10 cellular contexts compared by ENCODE assay signal in genomic region chr2:156430236-156430977, GRCh38.
DNase-seq lines count a peak whose midpoint lies in the region; ATAC-seq and TF ChIP-seq lines count a peak whose summit lies in the region.
"Had no signal": no experiment of that assay in that cellular context is flagged by ENCODE, and none has a peak within 500 bp of the region (broad histone marks: within the 10 kb centered on the region; RNA-seq: fewer than 3 reads in every experiment).

No MANE protein-coding gene starts in this region.

- H3K9ac ChIP-seq in Loucy (ENCODE audit: low read depth, low read length, poor library complexity, severe bottlenecking): no peak overlapping the region

- H2AFZ ChIP-seq in Loucy (ENCODE audit: low read length): 0 out of 2 replicates have a peak overlapping the region, but pooled peaks have one; percentile 19

- no peaks in the 10 kb centered on the region for H3K9me3 ChIP-seq in Loucy (ENCODE audit: insufficient read depth, low read depth, low read length)
- H3K9me3 ChIP-seq: sigmoid colon had no signal

- peak; percentile 12 for DNase-seq in GM06990 (ENCODE audit: extremely low read depth, insufficient read length)
- DNase-seq in fibroblast of mammary gland (ENCODE audit: low read depth): peak; percentile 40
- no peak for DNase-seq in NOMO-1 treated with DMSO at 0.1 percent for 48 hours (lab: John Stamatoyannopoulos, UW; ENCODE audit: unreplicated experiment)
- DNase-seq in effector CD4-positive, alpha-beta T cell: no peak
- DNase-seq: SHP77, sigmoid colon had no signal

- ATAC-seq in GM21723 (IDR thresholded peaks at IDR 0.05; ENCODE audit: unreplicated experiment) (peak; percentile 30), HG03521 (IDR thresholded peaks at IDR 0.05; ENCODE audit: unreplicated experiment) (no peak), GM21576 (IDR thresholded peaks at IDR 0.05; ENCODE audit: unreplicated experiment) (no peak)

- H3K36me3 ChIP-seq in GM06990 (ENCODE audit: control insufficient read depth, insufficient read depth, low read length): no peaks in the 10 kb centered on the region
- no peaks in the 10 kb centered on the region for H3K36me3 ChIP-seq in Loucy (ENCODE audit: insufficient read depth, low read length)
- H3K36me3 ChIP-seq: sigmoid colon had no signal

- H3K9me2 ChIP-seq in Loucy (replicated peaks; ENCODE audit: low read depth, low read length): no peaks in the 10 kb centered on the region

- H3K79me2 ChIP-seq in Loucy (ENCODE audit: insufficient read depth, low read length): no peaks in the 10 kb centered on the region

- H3K4me3 ChIP-seq in GM06990 (replicated peaks; ENCODE audit: low read depth, low read length): no peak overlapping the region
- no peak overlapping the region for H3K4me3 ChIP-seq in Loucy (ENCODE audit: low read length, poor library complexity, severe bottlenecking)
- H3K4me3 ChIP-seq in fibroblast of mammary gland (ENCODE audit: control insufficient read depth, low read depth, low read length): no peak overlapping the region
- H3K4me3 ChIP-seq: sigmoid colon had no signal

- H4K20me1 ChIP-seq in Loucy (ENCODE audit: insufficient read depth, low read length, poor library complexity, severe bottlenecking): no peaks in the 10 kb centered on the region

- H3K4me2 ChIP-seq in Loucy (ENCODE audit: low read depth, low read length, poor library complexity, severe bottlenecking): no peak overlapping the region

- H3K27me3 ChIP-seq in GM06990 (replicated peaks; ENCODE audit: control insufficient read depth, insufficient read depth, low read length) (no peaks in the 10 kb centered on the region), Loucy (ENCODE audit: insufficient read depth, low read length, poor library complexity, severe bottlenecking) (no peaks in the 10 kb centered on the region)
- H3K27me3 ChIP-seq: sigmoid colon had no signal

- 0 out of 2 replicates have a peak, but pooled peaks cover 9% of the 10 kb centered on the region for H3F3A ChIP-seq in Loucy (ENCODE audit: low read depth)

- TF ChIP-seq CTCF in GM06990 (IDR thresholded peaks at IDR 0.05; ENCODE audit: insufficient read depth, low read length, poor library complexity, severe bottlenecking) (no peak), Loucy (conservative IDR thresholded peaks at IDR 0.05; ENCODE audit: low read length) (no peak), fibroblast of mammary gland (conservative IDR thresholded peaks at IDR 0.05; ENCODE audit: control insufficient read depth, insufficient read depth, low read depth, low read length) (no peak)

- H3K4me1 ChIP-seq in Loucy (ENCODE audit: insufficient read depth, low read length, poor library complexity, severe bottlenecking): peaks cover 9% of the 10 kb centered on the region

Comparison
In these comparisons a context has a peak if more than half of its experiments do, and no peak if none do; other contexts are left out.
1. DNase-seq: peak in GM06990 (single experiment) and fibroblast of mammary gland (single experiment); none in NOMO-1 treated with DMSO at 0.1 percent for 48 hours (single experiment) and effector CD4-positive, alpha-beta T cell (single experiment).